In genomic region chr20:51400051-51400926, GRCh38 we compare ENCODE assay signal across 8 cellular contexts.
DNase-seq lines count a peak whose midpoint lies in the region; ATAC-seq and TF ChIP-seq lines count a peak whose summit lies in the region.

No MANE protein-coding gene starts in this region.

- H4K20me1 ChIP-seq in smooth muscle cell (ENCODE audit: low read depth), result no peaks in the 10 kb centered on the region

- H3K4me3 ChIP-seq in choroid plexus epithelial cell (ENCODE audit: low read depth, low read length), result no peak overlapping the region
- no peak overlapping the region for H3K4me3 ChIP-seq in foreskin fibroblast (ENCODE audit: low read depth in 1 of 2, low read length in 2 of 2)
- H3K4me3 ChIP-seq in smooth muscle cell, result no peak overlapping the region
- no peak overlapping the region for H3K4me3 ChIP-seq in WERI-Rb-1 (ENCODE audit: low read depth, low read length)

- no peaks in the 10 kb centered on the region for H3K9me3 ChIP-seq in smooth muscle cell (replicated peaks; ENCODE audit: low read depth)
- H3K9me3 ChIP-seq in WERI-Rb-1 (ENCODE audit: severe bottlenecking), result no peaks in the 10 kb centered on the region

- ATAC-seq in GM18517 (IDR thresholded peaks at IDR 0.05; ENCODE audit: unreplicated experiment) (peak; percentile 79), HG02852 (IDR thresholded peaks at IDR 0.05; ENCODE audit: unreplicated experiment) (peak; percentile 66)

- H3K27me3 ChIP-seq in smooth muscle cell (ENCODE audit: low read depth), result no peaks in the 10 kb centered on the region
- H3K27me3 ChIP-seq in WERI-Rb-1 (ENCODE audit: insufficient read depth, low read depth, severe bottlenecking), result peaks cover 92% of the 10 kb centered on the region

- H2AFZ ChIP-seq in smooth muscle cell (ENCODE audit: low read depth), result no peak overlapping the region

- H3K79me2 ChIP-seq in smooth muscle cell (ENCODE audit: low read depth), result no peaks in the 10 kb centered on the region

- peaks cover 9% of the 10 kb centered on the region for H3K4me1 ChIP-seq in smooth muscle cell (ENCODE audit: low read depth)

- H3K27ac ChIP-seq in smooth muscle cell (ENCODE audit: low read depth), result no peak overlapping the region
- H3K27ac ChIP-seq in WERI-Rb-1, result no peak overlapping the region

- peak; percentile 38 to 93 (median 60) for DNase-seq in T-helper 1 cell
- DNase-seq in choroid plexus epithelial cell (ENCODE audit: low read depth), result peak; percentile 22
- peak; percentile 46 to 59 for DNase-seq in stimulated activated CD8-positive, alpha-beta memory T cell treated with anti-CD3 and anti-CD28 coated beads, Interleukin-2, amount 100 ng/mL, for 48 hours (ENCODE audit: low read depth in 2 of 2)
- no peak for DNase-seq in foreskin fibroblast
- DNase-seq in smooth muscle cell (lab: John Stamatoyannopoulos, UW; ENCODE audit: unreplicated experiment), result no peak
- no peak for DNase-seq in WERI-Rb-1

- 92% methylated on average over 17 of the region's 17 CpGs for WGBS in smooth muscle cell (ENCODE audit: low lambda C conversion rate)

- no peaks in the 10 kb centered on the region for H3K36me3 ChIP-seq in smooth muscle cell (ENCODE audit: low read depth)
- H3K36me3 ChIP-seq in WERI-Rb-1, result no peaks in the 10 kb centered on the region

- TF ChIP-seq CTCF in choroid plexus epithelial cell (conservative IDR thresholded peaks at IDR 0.05; ENCODE audit: low read depth, low read length) (no peak), foreskin fibroblast (IDR thresholded peaks at IDR 0.05; ENCODE audit: low read depth, low read length) (no peak), smooth muscle cell (IDR thresholded peaks at IDR 0.05; ENCODE audit: borderline replicate concordance, insufficient read depth, poor library complexity, severe bottlenecking) (no peak), WERI-Rb-1 (IDR thresholded peaks at IDR 0.05; ENCODE audit: low read depth, low read length) (no peak)

- H3K4me2 ChIP-seq in smooth muscle cell, result no peak overlapping the region

- H3F3A ChIP-seq in smooth muscle cell (ENCODE audit: low read depth), result peaks cover 18% of the 10 kb centered on the region

- H3K9ac ChIP-seq in smooth muscle cell (ENCODE audit: low read depth), result no peak overlapping the region

Comparison
In these comparisons a context has a peak if more than half of its experiments do, and no peak if none do; other contexts are left out.
1. DNase-seq: peak in T-helper 1 cell (5 of 5), choroid plexus epithelial cell (single experiment) and stimulated activated CD8-positive, alpha-beta memory T cell treated with anti-CD3 and anti-CD28 coated beads, Interleukin-2, amount 100 ng/mL, for 48 hours (2 of 2); none in foreskin fibroblast (0 of 2), smooth muscle cell (single experiment) and WERI-Rb-1 (single experiment).